In genomic region chr15:52093539-52094502, GRCh38 we compare ENCODE assay signal across 9 cellular contexts. TPM values are rescaled to one million over a fixed set of nuclear protein-coding genes. Genes with fewer than 3 reads are reported as not detected.
A peak's percentile ranks its signal among the peaks of the same experiment; 100 is the strongest.
DNase-seq lines count a peak whose midpoint lies in the region; ATAC-seq and TF ChIP-seq lines count a peak whose summit lies in the region.
"Had no signal": no experiment of that assay in that cellular context is flagged by ENCODE, and none has a peak within 500 bp of the region (broad histone marks: within the 10 kb centered on the region; RNA-seq: fewer than 3 reads in every experiment).

No MANE protein-coding gene starts in this region.

- TF ChIP-seq CTCF in HFFc6 (IDR thresholded peaks at IDR 0.05) (no peak; the same call in 1 of the 2 replicates), gastroesophageal sphincter (IDR thresholded peaks at IDR 0.05) (no peak)

- H3K4me3 ChIP-seq in gastroesophageal sphincter (no peak overlapping the region), skin epidermis (no peak overlapping the region)

- H3K36me3 Mint-ChIP-seq in HFFc6 (ENCODE audit: low read depth) = peaks cover 13% of the 10 kb centered on the region

- WGBS in gastroesophageal sphincter (ENCODE audit: low coverage in 1 of 2), 2 donors = 34 to 79% methylated on average over 5 to 6 of the region's 12 CpGs

- TF ChIP-seq POLR2A in gastroesophageal sphincter (IDR thresholded peaks at IDR 0.05) = no peak

- peak; percentile 78 for ATAC-seq in gastroesophageal sphincter
- ATAC-seq in GM18498 (IDR thresholded peaks at IDR 0.05; ENCODE audit: unreplicated experiment) = no peak
- ATAC-seq in GM19351 (IDR thresholded peaks at IDR 0.05; ENCODE audit: unreplicated experiment) = no peak

- peaks cover 0 to 9% (median 0%) of the 10 kb centered on the region in 3 donors for H3K9me3 ChIP-seq in gastroesophageal sphincter

- peak overlapping the region; percentile 69 for H3K4me3 Mint-ChIP-seq in HFFc6

- H3K27ac Mint-ChIP-seq in HFFc6 = peak overlapping the region; percentile 96

- no peaks in the 10 kb centered on the region for H3K36me3 ChIP-seq in gastroesophageal sphincter

- no peak for TF ChIP-seq EP300 in gastroesophageal sphincter (IDR thresholded peaks at IDR 0.05)

- no peaks in the 10 kb centered on the region for H3K27me3 ChIP-seq in gastroesophageal sphincter

- H3K27ac ChIP-seq in gastroesophageal sphincter (peak overlapping the region in 3 of 4 donors; percentile 20 to 57 (median 43)), skin epidermis (peak overlapping the region in 20 of 21 experiments; percentile 28 to 85 (median 76))

- H3K4me1 ChIP-seq in gastroesophageal sphincter = peaks cover 0 to 11% (median 7%) of the 10 kb centered on the region in 3 donors

- DNase-seq in HFFc6 (peak; percentile 96), T1000 (lab: John Stamatoyannopoulos, UW) (peak; percentile 72), mucosa of gallbladder (ENCODE audit: low spot score) (no peak), NCI-H146 (lab: John Stamatoyannopoulos, UW) (no peak)
- DNase-seq: activated effector memory CD4-positive, alpha-beta T cell treated with Interleukin-2 at 50 U/mL for 16 hours had no signal

- H3K27me3 Mint-ChIP-seq in HFFc6 (ENCODE audit: insufficient read depth) = peaks cover 4% of the 10 kb centered on the region; the same call in 1 of the 2 replicates

- peaks cover 13% of the 10 kb centered on the region for H3K9me3 Mint-ChIP-seq in HFFc6

- peaks cover 43% of the 10 kb centered on the region for H3K4me1 Mint-ChIP-seq in HFFc6 (ENCODE audit: low read depth)

RNA-seq across cellular contexts. Expression of gene BCL2L10, which starts 18.8 kb away (rescaled TPM):
- total RNA-seq in HFFc6 (2021; fragmentation: NEBNext Ultra II Directional; extraction: Animal tissue kit (Norgen Biotek cat#: 25700)) = under 1 TPM in 2 of 6 experiments, not detected in 4; 0.25 to 0.30 TPM
- total RNA-seq in gastroesophageal sphincter (under 1 TPM in 1 of 4 donors, not detected in 3; 0.54 TPM), mucosa of gallbladder (4.7 TPM)

Comparison
In these comparisons a context has a peak if more than half of its experiments do, and no peak if none do; other contexts are left out.
1. DNase-seq: peak in HFFc6 (single experiment) and T1000 (single experiment); none in mucosa of gallbladder (single experiment) and NCI-H146 (single experiment).